Comparison of ENCODE assay signal across 8 cellular contexts in genomic region chr20:46406986-46407670, GRCh38. TPM values are rescaled to one million over a fixed set of nuclear protein-coding genes. Genes with fewer than 3 reads are reported as not detected.
A peak's percentile ranks its signal among the peaks of the same experiment; 100 is the strongest.
DNase-seq lines count a peak whose midpoint lies in the region; ATAC-seq, FAIRE-seq and TF ChIP-seq lines count a peak whose summit lies in the region.

No MANE protein-coding gene starts in this region.

- H3K27ac Mint-ChIP-seq in activated naive CD8-positive, alpha-beta T cell treated with anti-CD3 and anti-CD28 coated beads, Interleukin-2, amount 10 ng/mL, durations not matched to agents 7 days and 5 days: peak overlapping the region; percentile 94

- no peak for TF ChIP-seq EP300 in Ishikawa (IDR thresholded peaks at IDR 0.05; ENCODE audit: borderline replicate concordance)

- no peak for FAIRE-seq in small intestine (lab: Jason Lieb, UNC)

- H3K36me3 Mint-ChIP-seq in activated naive CD8-positive, alpha-beta T cell treated with anti-CD3 and anti-CD28 coated beads, Interleukin-2, amount 10 ng/mL, durations not matched to agents 7 days and 5 days: peaks cover 9% of the 10 kb centered on the region

- POLR2A ChIA-PET in activated naive CD8-positive, alpha-beta T cell treated with anti-CD3 and anti-CD28 coated beads, Interleukin-2, amount 10 ng/mL, durations not matched to agents 7 days and 5 days (lab: Charles Lee): interaction anchor here (0.7 to 3.1 kb wide), 3 partner anchors 43 to 437 kb away, joined by 3 to 57 read pairs (median 4); no protein-coding TSS in a partner anchor

- DNase-seq in COLO668 (lab: John Stamatoyannopoulos, UW; ENCODE audit: unreplicated experiment) (peak; percentile 96), iPS DF 6.9 (ENCODE audit: low read depth, low spot score) (no peak), small intestine (peak; percentile 75), OCI-M1 (lab: John Stamatoyannopoulos, UW) (no peak)
- peak; percentile 62 for DNase-seq in activated naive CD8-positive, alpha-beta T cell treated with anti-CD3 and anti-CD28 coated beads, Interleukin-2, amount 10 ng/mL, durations not matched to agents 7 days and 5 days

- H3K36me3 ChIP-seq in iPS DF 6.9 (ENCODE audit: control insufficient read depth, insufficient read depth, low read length) (no peaks in the 10 kb centered on the region), small intestine (ENCODE audit: control insufficient read depth in 2 of 2, insufficient read depth in 2 of 2, low read length in 2 of 2) (no peaks in the 10 kb centered on the region)

- no peaks in the 10 kb centered on the region for H3K4me1 ChIP-seq in iPS DF 6.9 (ENCODE audit: control insufficient read depth, insufficient read depth, low read length)
- peaks cover 0 to 13% of the 10 kb centered on the region in 2 donors for H3K4me1 ChIP-seq in small intestine (ENCODE audit: control insufficient read depth in 2 of 2, insufficient read depth in 1 of 2, low read depth in 1 of 2, low read length in 1 of 2)

- peak overlapping the region; percentile 94 for H3K4me3 Mint-ChIP-seq in activated naive CD8-positive, alpha-beta T cell treated with anti-CD3 and anti-CD28 coated beads, Interleukin-2, amount 10 ng/mL, durations not matched to agents 7 days and 5 days

- H3K27ac ChIP-seq in iPS DF 6.9 (ENCODE audit: low read length) (no peak overlapping the region), small intestine (ENCODE audit: low read depth in 1 of 2, low read length in 1 of 2) (peak overlapping the region; percentile 59 to 78)

- peak; percentile 41 for ATAC-seq in GM21528 (IDR thresholded peaks at IDR 0.05; ENCODE audit: low FRiP score, unreplicated experiment)
- peak; percentile 38 for ATAC-seq in SK-N-SH treated with all-trans-retinoic acid at 6 μM for 48 hours
- ATAC-seq in activated naive CD8-positive, alpha-beta T cell treated with anti-CD3 and anti-CD28 coated beads, Interleukin-2, amount 10 ng/mL, durations not matched to agents 7 days and 5 days (ENCODE audit: low read depth): peak; percentile 18

- H3K27me3 ChIP-seq in iPS DF 6.9 (ENCODE audit: control insufficient read depth, insufficient read depth, low read length) (no peaks in the 10 kb centered on the region), small intestine (ENCODE audit: control insufficient read depth in 2 of 2, insufficient read depth in 2 of 2, low read length in 2 of 2) (no peaks in the 10 kb centered on the region)

- WGBS in iPS DF 6.9 (ENCODE audit: insufficient coverage, insufficient read length): no CpG with 5 or more reads among the region's 26 CpGs
- 6 to 11% (median 7%) methylated on average over 26 of the region's 26 CpGs for WGBS in small intestine, 3 donors

- H3K4me3 ChIP-seq in iPS DF 6.9 (ENCODE audit: low read length) (peak overlapping the region; percentile 73; the same call in 1 of the 2 replicates), small intestine (ENCODE audit: low read depth in 1 of 2, low read length in 2 of 2) (peak overlapping the region in 1 of 2 donors; percentile 78)

- H3K27me3 Mint-ChIP-seq in activated naive CD8-positive, alpha-beta T cell treated with anti-CD3 and anti-CD28 coated beads, Interleukin-2, amount 10 ng/mL, durations not matched to agents 7 days and 5 days: no peaks in the 10 kb centered on the region

- H3K4me1 Mint-ChIP-seq in activated naive CD8-positive, alpha-beta T cell treated with anti-CD3 and anti-CD28 coated beads, Interleukin-2, amount 10 ng/mL, durations not matched to agents 7 days and 5 days: peaks cover 55% of the 10 kb centered on the region

- H3K9me3 Mint-ChIP-seq in activated naive CD8-positive, alpha-beta T cell treated with anti-CD3 and anti-CD28 coated beads, Interleukin-2, amount 10 ng/mL, durations not matched to agents 7 days and 5 days: no peaks in the 10 kb centered on the region

- no peak for TF ChIP-seq RAD21 in Ishikawa (IDR thresholded peaks at IDR 0.05; ENCODE audit: low read depth)

- H3K9me3 ChIP-seq in iPS DF 6.9 (ENCODE audit: control insufficient read depth, insufficient read depth, low read length): no peaks in the 10 kb centered on the region
- H3K9me3 ChIP-seq in small intestine (ENCODE audit: control insufficient read depth, low read depth): no peaks in the 10 kb centered on the region

TF ChIP-seq in Ishikawa, 13 proteins besides CTCF, POLR2A, EP300 and RAD21:
- TF ChIP-seq FOXM1 (IDR thresholded peaks at IDR 0.05; ENCODE audit: borderline replicate concordance, low read depth) (no peak), NFIC (IDR thresholded peaks at IDR 0.05) (peak; percentile 60), EGR1 (IDR thresholded peaks at IDR 0.05) (0 out of 2 replicates have a peak, but pooled peaks have one; percentile 17)

TF ChIP-seq in SK-N-SH treated with all-trans-retinoic acid at 6 μM for 48 hours, 23 proteins besides CTCF, POLR2A, EP300 and RAD21:
- TF ChIP-seq OSR1 (CRISPR knock-in tag; IDR thresholded peaks at IDR 0.05) (no peak), ZFP30 (CRISPR knock-in tag; IDR thresholded peaks at IDR 0.05) (no peak), BACH2 (CRISPR knock-in tag; IDR thresholded peaks at IDR 0.05; ENCODE audit: borderline replicate concordance) (no peak), CSDC2 (CRISPR knock-in tag; IDR thresholded peaks at IDR 0.05) (no peak), ISL1 (CRISPR knock-in tag; IDR thresholded peaks at IDR 0.05) (no peak), SNAI2 (CRISPR knock-in tag; IDR thresholded peaks at IDR 0.05) (no peak), ZNF70 (CRISPR knock-in tag; IDR thresholded peaks at IDR 0.05) (no peak)
- TF ChIP-seq, protein P1, sequence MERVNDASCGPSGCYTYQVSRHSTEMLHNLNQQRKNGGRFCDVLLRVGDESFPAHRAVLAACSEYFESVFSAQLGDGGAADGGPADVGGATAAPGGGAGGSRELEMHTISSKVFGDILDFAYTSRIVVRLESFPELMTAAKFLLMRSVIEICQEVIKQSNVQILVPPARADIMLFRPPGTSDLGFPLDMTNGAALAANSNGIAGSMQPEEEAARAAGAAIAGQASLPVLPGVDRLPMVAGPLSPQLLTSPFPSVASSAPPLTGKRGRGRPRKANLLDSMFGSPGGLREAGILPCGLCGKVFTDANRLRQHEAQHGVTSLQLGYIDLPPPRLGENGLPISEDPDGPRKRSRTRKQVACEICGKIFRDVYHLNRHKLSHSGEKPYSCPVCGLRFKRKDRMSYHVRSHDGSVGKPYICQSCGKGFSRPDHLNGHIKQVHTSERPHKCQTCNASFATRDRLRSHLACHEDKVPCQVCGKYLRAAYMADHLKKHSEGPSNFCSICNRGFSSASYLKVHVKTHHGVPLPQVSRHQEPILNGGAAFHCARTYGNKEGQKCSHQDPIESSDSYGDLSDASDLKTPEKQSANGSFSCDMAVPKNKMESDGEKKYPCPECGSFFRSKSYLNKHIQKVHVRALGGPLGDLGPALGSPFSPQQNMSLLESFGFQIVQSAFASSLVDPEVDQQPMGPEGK (CRISPR knock-in tag; IDR thresholded peaks at IDR 0.05; ENCODE audit: borderline replicate concordance): no peak

RNA-seq across cellular contexts. Expression of gene ELMO2, which starts 0.7 kb away (rescaled TPM):
- total RNA-seq in activated naive CD8-positive, alpha-beta T cell treated with anti-CD3 and anti-CD28 coated beads, Interleukin-2, amount 10 ng/mL, durations not matched to agents 7 days and 5 days: 10 to 100 TPM; 66.8 to 75.2 TPM
- 10 to 100 TPM; 13.2 to 23.9 (median 17.3) TPM for polyA plus RNA-seq in small intestine

Comparison
In these comparisons a context has a peak if more than half of its experiments do, and no peak if none do; other contexts are left out.
1. DNase-seq: peak in COLO668 (single experiment), activated naive CD8-positive, alpha-beta T cell treated with anti-CD3 and anti-CD28 coated beads, Interleukin-2, amount 10 ng/mL, durations not matched to agents 7 days and 5 days (single experiment) and small intestine (single experiment); none in iPS DF 6.9 (single experiment) and OCI-M1 (single experiment).
2. Peak in every context shown above with its lines, with median percentiles within 50 percentile points of each other: ATAC-seq.